Comparison of ENCODE assay signal across 9 cellular contexts in the genomic region with DNA sequence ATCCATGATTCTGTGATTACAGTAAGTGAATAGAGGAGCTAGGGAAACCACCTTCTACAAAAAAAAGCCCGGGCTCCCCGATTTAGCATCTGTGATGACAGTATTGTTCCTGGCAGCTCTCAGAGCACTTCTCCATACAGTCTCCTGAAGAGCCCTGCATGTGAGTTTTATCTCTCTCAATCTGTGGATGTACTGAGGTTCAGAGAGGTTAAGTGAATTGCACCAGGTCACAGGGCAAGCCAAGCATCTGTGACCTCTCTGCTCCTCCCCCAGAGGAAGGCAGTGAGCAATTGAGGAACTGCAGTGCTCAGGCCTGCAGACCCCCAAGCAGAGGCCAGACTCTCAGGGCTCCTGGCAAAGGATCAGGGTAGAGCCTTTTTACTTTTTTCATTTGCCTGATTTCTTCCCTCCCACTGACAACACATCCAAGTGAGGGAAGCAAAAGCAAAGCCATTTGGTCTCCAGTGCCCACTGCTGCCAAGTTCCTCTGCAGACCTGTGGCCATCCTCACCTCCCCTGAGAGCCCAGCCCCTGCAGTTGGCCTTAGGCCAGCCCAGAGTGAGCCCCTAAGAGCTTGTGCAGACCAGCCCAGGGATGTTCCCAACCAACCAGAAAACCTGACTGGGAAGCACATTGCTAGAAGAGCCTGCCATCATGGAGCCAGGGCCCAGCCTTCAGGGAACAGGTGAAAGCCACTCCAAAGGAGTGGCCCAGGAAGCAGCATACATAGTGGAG. TPM values are rescaled to one million over a fixed set of nuclear protein-coding genes. Genes with fewer than 3 reads are reported as not detected.
DNase-seq lines count a peak whose midpoint lies in the region; ATAC-seq and TF ChIP-seq lines count a peak whose summit lies in the region.
"Had no signal": no experiment of that assay in that cellular context is flagged by ENCODE, and none has a peak within 500 bp of the region (broad histone marks: within the 10 kb centered on the region; RNA-seq: fewer than 3 reads in every experiment).

No MANE protein-coding gene starts in this region.

- peaks cover 72% of the 10 kb centered on the region for H3K4me1 Mint-ChIP-seq in activated CD4-positive, alpha-beta T cell treated with anti-CD3 and anti-CD28 coated beads for 36 hours
- peaks cover 75% of the 10 kb centered on the region in 2 donors for H3K4me1 Mint-ChIP-seq in immature natural killer cell

- intact Hi-C loops in activated CD4-positive, alpha-beta T cell treated with anti-CD3 and anti-CD28 coated beads for 36 hours (cut with DNase I, micrococcal nuclease): loop anchor here in 1 of 2 experiments (2.0 to 5.0 kb wide), 3 partner anchors 69 to 625 kb away; a partner anchor contains a TSS

- H3K9me3 Mint-ChIP-seq in activated CD4-positive, alpha-beta T cell treated with anti-CD3 and anti-CD28 coated beads for 36 hours (ENCODE audit: low read depth): no peaks in the 10 kb centered on the region
- no peaks in the 10 kb centered on the region for H3K9me3 Mint-ChIP-seq in immature natural killer cell

- H3K4me3 ChIP-seq in stomach smooth muscle (ENCODE audit: low read length in 2 of 2): no peak overlapping the region

- no peaks in the 10 kb centered on the region for H3K27me3 ChIP-seq in stomach smooth muscle (ENCODE audit: control insufficient read depth in 1 of 2, insufficient read depth in 2 of 2, low read length in 2 of 2)

- no peaks in the 10 kb centered on the region for H3K36me3 ChIP-seq in stomach smooth muscle (ENCODE audit: control insufficient read depth in 2 of 2, insufficient read depth in 2 of 2, low read length in 2 of 2)

- no peaks in the 10 kb centered on the region for H3K9me3 ChIP-seq in stomach smooth muscle (ENCODE audit: control insufficient read depth in 2 of 2, low read length in 2 of 2)

- H3K27ac ChIP-seq in RWPE1: peak overlapping the region; percentile 98
- peak overlapping the region; percentile 97 for H3K27ac ChIP-seq in stomach smooth muscle (ENCODE audit: low read length)

- H3K9ac ChIP-seq in stomach smooth muscle (ENCODE audit: low read length in 2 of 2): peak overlapping the region; percentile 47 to 78

- H3K27me3 Mint-ChIP-seq in activated CD4-positive, alpha-beta T cell treated with anti-CD3 and anti-CD28 coated beads for 36 hours: no peaks in the 10 kb centered on the region
- H3K27me3 Mint-ChIP-seq in immature natural killer cell (ENCODE audit: low read depth in 3 of 3): peaks cover 17 to 31% (median 29%) of the 10 kb centered on the region in 3 donors

- no peak for TF ChIP-seq CTCF in RWPE1 (conservative IDR thresholded peaks at IDR 0.05; ENCODE audit: low read depth)

- H3K4me1 ChIP-seq in stomach smooth muscle (ENCODE audit: control insufficient read depth, insufficient read depth, low read length): peaks cover 80% of the 10 kb centered on the region

- POLR2A ChIA-PET in activated CD4-positive, alpha-beta T cell treated with anti-CD3 and anti-CD28 coated beads for 36 hours (lab: Charles Lee): interaction anchor here (0.6 to 1.8 kb wide), 9 partner anchors 8 to 90 kb away, joined by 3 to 13 read pairs (median 3); a partner anchor contains a TSS
- POLR2A ChIA-PET in RWPE1 (lab: Yijun Ruan, JAX; ENCODE audit: low non-redundant PET): no interaction called here

- peak overlapping the region; percentile 99 for H3K27ac Mint-ChIP-seq in activated CD4-positive, alpha-beta T cell treated with anti-CD3 and anti-CD28 coated beads for 36 hours
- peak overlapping the region; percentile 99 to 100 (median 100) for H3K27ac Mint-ChIP-seq in immature natural killer cell

- H3K36me3 Mint-ChIP-seq in activated CD4-positive, alpha-beta T cell treated with anti-CD3 and anti-CD28 coated beads for 36 hours (ENCODE audit: low read depth): peaks cover 19% of the 10 kb centered on the region
- H3K36me3 Mint-ChIP-seq in immature natural killer cell: no peaks in the 10 kb centered on the region

- DNase-seq in activated CD4-positive, alpha-beta T cell treated with anti-CD3 and anti-CD28 coated beads for 36 hours: peak; percentile 69
- no peak for DNase-seq in activated CD4-positive, alpha-beta T cell treated with anti-CD3 and anti-CD28 coated beads for 1 hour
- no peak for DNase-seq in RWPE1 (ENCODE audit: low spot score)
- no peak for DNase-seq in immature natural killer cell
- DNase-seq in NCI-H2171 treated with DMSO at 0.1 percent for 48 hours (lab: John Stamatoyannopoulos, UW): no peak
- DNase-seq: NCI-H1105 treated with DMSO at 0.1 percent for 48 hours had no signal

- H3K4me3 Mint-ChIP-seq in activated CD4-positive, alpha-beta T cell treated with anti-CD3 and anti-CD28 coated beads for 36 hours: peak overlapping the region; percentile 83
- peak overlapping the region; percentile 51 to 83 (median 73) for H3K4me3 Mint-ChIP-seq in immature natural killer cell

- CTCF ChIA-PET in activated CD4-positive, alpha-beta T cell treated with anti-CD3 and anti-CD28 coated beads for 36 hours (lab: Charles Lee): interaction anchor here (0.8 to 6.5 kb wide), 7 partner anchors 8 to 191 kb away, joined by 3 to 68 read pairs (median 5); no protein-coding TSS in a partner anchor
- CTCF ChIA-PET in RWPE1 (lab: Yijun Ruan, JAX): no interaction called here

- ATAC-seq in activated CD4-positive, alpha-beta T cell treated with anti-CD3 and anti-CD28 coated beads for 36 hours: peak; percentile 6
- ATAC-seq in HG03565 (IDR thresholded peaks at IDR 0.05; ENCODE audit: unreplicated experiment) (no peak), GM21619 (IDR thresholded peaks at IDR 0.05; ENCODE audit: unreplicated experiment) (no peak)

RNA-seq across cellular contexts. Expression of a gene that starts 47.6 kb away (rescaled TPM):
- 10 to 100 TPM; 23.2 to 28.8 TPM for total RNA-seq in activated CD4-positive, alpha-beta T cell treated with anti-CD3 and anti-CD28 coated beads for 36 hours
- 10 to 100 TPM; 19.6 to 39.2 (median 23.8) TPM for polyA plus RNA-seq in immature natural killer cell
